Comparison of ENCODE assay signal across 2 cellular contexts in the genomic region with DNA sequence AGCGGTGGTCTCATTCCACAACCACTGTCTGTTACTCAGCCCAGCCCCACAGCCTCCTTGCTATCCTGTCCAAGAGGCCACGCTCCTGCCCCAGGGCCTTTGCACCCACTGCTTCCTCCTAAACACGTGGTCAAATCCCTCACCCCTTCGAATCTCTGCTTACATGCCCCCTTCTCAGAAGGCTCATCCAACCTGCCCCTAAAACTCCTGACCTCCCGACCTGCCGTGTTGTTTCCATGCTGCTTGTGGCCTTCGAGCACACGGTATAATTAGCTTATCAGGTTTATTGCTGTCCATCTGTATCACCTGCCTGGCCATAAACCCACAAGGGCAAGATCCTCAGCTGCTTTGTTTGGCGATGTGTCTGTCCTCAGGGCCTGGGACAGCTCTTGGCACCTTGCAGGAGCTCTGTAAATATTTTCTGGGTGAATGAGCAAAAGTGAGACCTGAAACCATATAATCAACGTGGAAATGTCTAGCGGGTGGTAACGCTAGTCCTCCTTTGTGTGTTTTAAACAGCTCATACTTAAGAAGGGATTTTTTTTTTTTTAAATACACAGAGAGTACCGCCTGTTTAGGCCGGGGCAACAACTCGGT.
TF ChIP-seq lines count a peak whose summit lies in the region.

No MANE protein-coding gene starts in this region.

TF ChIP-seq in Ishikawa, 13 proteins besides CTCF, POLR2A, EP300 and RAD21:
- no peak for TF ChIP-seq TCF12 (IDR thresholded peaks at IDR 0.05; ENCODE audit: low read depth)
- TF ChIP-seq YY1 (IDR thresholded peaks at IDR 0.05; ENCODE audit: low read depth), result no peak
- TF ChIP-seq CREB1 (IDR thresholded peaks at IDR 0.05; ENCODE audit: low read depth), result no peak
- TF ChIP-seq, protein P1, sequence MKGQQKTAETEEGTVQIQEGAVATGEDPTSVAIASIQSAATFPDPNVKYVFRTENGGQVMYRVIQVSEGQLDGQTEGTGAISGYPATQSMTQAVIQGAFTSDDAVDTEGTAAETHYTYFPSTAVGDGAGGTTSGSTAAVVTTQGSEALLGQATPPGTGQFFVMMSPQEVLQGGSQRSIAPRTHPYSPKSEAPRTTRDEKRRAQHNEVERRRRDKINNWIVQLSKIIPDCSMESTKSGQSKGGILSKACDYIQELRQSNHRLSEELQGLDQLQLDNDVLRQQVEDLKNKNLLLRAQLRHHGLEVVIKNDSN (IDR thresholded peaks at IDR 0.05), result no peak
- no peak for TF ChIP-seq TAF1 (IDR thresholded peaks at IDR 0.05; ENCODE audit: low read depth)
- no peak for TF ChIP-seq EGR1 (IDR thresholded peaks at IDR 0.05)
- TF ChIP-seq TEAD4 (IDR thresholded peaks at IDR 0.05), result 0 out of 2 replicates have a peak, but pooled peaks have one; percentile 12
- TF ChIP-seq, protein P2, sequence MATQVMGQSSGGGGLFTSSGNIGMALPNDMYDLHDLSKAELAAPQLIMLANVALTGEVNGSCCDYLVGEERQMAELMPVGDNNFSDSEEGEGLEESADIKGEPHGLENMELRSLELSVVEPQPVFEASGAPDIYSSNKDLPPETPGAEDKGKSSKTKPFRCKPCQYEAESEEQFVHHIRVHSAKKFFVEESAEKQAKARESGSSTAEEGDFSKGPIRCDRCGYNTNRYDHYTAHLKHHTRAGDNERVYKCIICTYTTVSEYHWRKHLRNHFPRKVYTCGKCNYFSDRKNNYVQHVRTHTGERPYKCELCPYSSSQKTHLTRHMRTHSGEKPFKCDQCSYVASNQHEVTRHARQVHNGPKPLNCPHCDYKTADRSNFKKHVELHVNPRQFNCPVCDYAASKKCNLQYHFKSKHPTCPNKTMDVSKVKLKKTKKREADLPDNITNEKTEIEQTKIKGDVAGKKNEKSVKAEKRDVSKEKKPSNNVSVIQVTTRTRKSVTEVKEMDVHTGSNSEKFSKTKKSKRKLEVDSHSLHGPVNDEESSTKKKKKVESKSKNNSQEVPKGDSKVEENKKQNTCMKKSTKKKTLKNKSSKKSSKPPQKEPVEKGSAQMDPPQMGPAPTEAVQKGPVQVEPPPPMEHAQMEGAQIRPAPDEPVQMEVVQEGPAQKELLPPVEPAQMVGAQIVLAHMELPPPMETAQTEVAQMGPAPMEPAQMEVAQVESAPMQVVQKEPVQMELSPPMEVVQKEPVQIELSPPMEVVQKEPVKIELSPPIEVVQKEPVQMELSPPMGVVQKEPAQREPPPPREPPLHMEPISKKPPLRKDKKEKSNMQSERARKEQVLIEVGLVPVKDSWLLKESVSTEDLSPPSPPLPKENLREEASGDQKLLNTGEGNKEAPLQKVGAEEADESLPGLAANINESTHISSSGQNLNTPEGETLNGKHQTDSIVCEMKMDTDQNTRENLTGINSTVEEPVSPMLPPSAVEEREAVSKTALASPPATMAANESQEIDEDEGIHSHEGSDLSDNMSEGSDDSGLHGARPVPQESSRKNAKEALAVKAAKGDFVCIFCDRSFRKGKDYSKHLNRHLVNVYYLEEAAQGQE (IDR thresholded peaks at IDR 0.05; ENCODE audit: low read depth), result no peak
- TF ChIP-seq CEBPB (IDR thresholded peaks at IDR 0.05), result no peak
- peak; percentile 54; the same call in 1 of the 2 replicates for TF ChIP-seq NFIC (IDR thresholded peaks at IDR 0.05)
- TF ChIP-seq FOXM1 (IDR thresholded peaks at IDR 0.05; ENCODE audit: borderline replicate concordance, low read depth), result no peak

TF ChIP-seq in K562, 482 proteins besides CTCF, POLR2A, EP300 and RAD21:
- TF ChIP-seq, protein P1 (CRISPR knock-in tag; IDR thresholded peaks at IDR 0.05), result 0 out of 2 replicates have a peak, but pooled peaks have one; percentile 11
- TF ChIP-seq POU5F1 (IDR thresholded peaks at IDR 0.05; ENCODE audit: borderline replicate concordance, low read depth, low read length, partially characterized antibody) (no peak), MAX (CRISPR knock-in tag; IDR thresholded peaks at IDR 0.05) (peak; percentile 40; the same call in 1 of the 2 replicates), NR2F6 (CRISPR knock-in tag; IDR thresholded peaks at IDR 0.05) (no peak), ESRRA (IDR thresholded peaks at IDR 0.05; ENCODE audit: borderline replicate concordance, low read depth) (0 out of 2 replicates have a peak, but pooled peaks have one; percentile 42), HDAC2 (IDR thresholded peaks at IDR 0.05) (0 out of 2 replicates have a peak, but pooled peaks have one; percentile 25), PTBP1 (IDR thresholded peaks at IDR 0.05; ENCODE audit: low read depth, low read length) (0 out of 2 replicates have a peak, but pooled peaks have one; percentile 23), RBM25 (IDR thresholded peaks at IDR 0.05; ENCODE audit: low read depth, low read length, severe bottlenecking) (peak; percentile 89), CBFA2T3 (IDR thresholded peaks at IDR 0.05) (0 out of 2 replicates have a peak, but pooled peaks have one; percentile 4), KDM1A (IDR thresholded peaks at IDR 0.05) (peak; percentile 33 to 63; a peak in 2 of 4 replicates), RCOR1 (IDR thresholded peaks at IDR 0.05; ENCODE audit: borderline replicate concordance in 1 of 2, low read depth in 2 of 2, low read length in 2 of 2) (peak in 1 of 2 experiments; percentile 52; a peak in 1 of 4 replicates), SMARCA5 (IDR thresholded peaks at IDR 0.05) (peak; percentile 88), ZFP91 (CRISPR knock-in tag; IDR thresholded peaks at IDR 0.05) (no peak), BCOR (IDR thresholded peaks at IDR 0.05) (peak; percentile 83)
